In genomic region chr5:140966293-140967225, GRCh38 we compare ENCODE assay signal across 8 cellular contexts. TPM values are rescaled to one million over a fixed set of nuclear protein-coding genes. Genes with fewer than 3 reads are reported as not detected.
DNase-seq lines count a peak whose midpoint lies in the region; ATAC-seq and TF ChIP-seq lines count a peak whose summit lies in the region.

Gene PCDHAC2 (plus strand): TSS chr5:140966476. CDS start chr5:140966767, 291 bp downstream.

- ATAC-seq in left lobe of liver (peak; percentile 88), HG03439 (IDR thresholded peaks at IDR 0.05; ENCODE audit: unreplicated experiment) (no peak), HG03469 (IDR thresholded peaks at IDR 0.05; ENCODE audit: unreplicated experiment) (no peak)

- H3K27ac ChIP-seq in suprapubic skin = no peak within 1 kb of the TSS

- peak within 1 kb of the TSS; percentile 24 for H3K4me3 ChIP-seq in choroid plexus epithelial cell (ENCODE audit: low read depth, low read length)
- H3K4me3 ChIP-seq in suprapubic skin = peak within 1 kb of the TSS; percentile 53

- H3K36me3 ChIP-seq in suprapubic skin = no peaks in the 10 kb centered on the region

- TF ChIP-seq CTCF in choroid plexus epithelial cell (conservative IDR thresholded peaks at IDR 0.05; ENCODE audit: low read depth, low read length) (no peak), suprapubic skin (IDR thresholded peaks at IDR 0.05) (no peak)

- WGBS in suprapubic skin = 3% methylated on average over 20 of the region's 80 CpGs

- TF ChIP-seq EP300 in suprapubic skin (IDR thresholded peaks at IDR 0.05) = no peak

- peaks cover 25% of the 10 kb centered on the region for H3K27me3 ChIP-seq in suprapubic skin

- H3K4me1 ChIP-seq in suprapubic skin = peaks cover 15% of the 10 kb centered on the region

- no peaks in the 10 kb centered on the region for H3K9me3 ChIP-seq in suprapubic skin

- DNase-seq in DMS 273 (lab: John Stamatoyannopoulos, UW; ENCODE audit: unreplicated experiment) (peak; percentile 87), NCI-H2196 treated with DMSO at 0.1 percent for 48 hours (lab: John Stamatoyannopoulos, UW; ENCODE audit: unreplicated experiment) (peak; percentile 26), choroid plexus epithelial cell (ENCODE audit: low read depth) (peak; percentile 2), left lobe of liver (ENCODE audit: low spot score) (no peak), suprapubic skin (ENCODE audit: low spot score in 2 of 2) (no peak), GM19240 (ENCODE audit: insufficient read length, low spot score) (no peak)

- TF ChIP-seq POLR2A in suprapubic skin (IDR thresholded peaks at IDR 0.05) = no peak

RNA-seq across cellular contexts. Expression of gene PCDHAC2, which starts in this region (rescaled TPM):
- total RNA-seq in left lobe of liver = 0.86 TPM
- under 1 TPM in 1 of 4 donors, not detected in 3; 0.13 TPM for total RNA-seq in suprapubic skin

Comparison
In these comparisons a context has a peak if more than half of its experiments do, and no peak if none do; other contexts are left out.
1. Peak in ATAC-seq in left lobe of liver; RNA of the gene not detected or under 1 TPM.
2. DNase-seq: peak in DMS 273 (single experiment), NCI-H2196 treated with DMSO at 0.1 percent for 48 hours (single experiment) and choroid plexus epithelial cell (single experiment); none in left lobe of liver (single experiment), suprapubic skin (0 of 2) and GM19240 (single experiment).